ENCODE assay signal across 21 cellular contexts in the genomic region with DNA sequence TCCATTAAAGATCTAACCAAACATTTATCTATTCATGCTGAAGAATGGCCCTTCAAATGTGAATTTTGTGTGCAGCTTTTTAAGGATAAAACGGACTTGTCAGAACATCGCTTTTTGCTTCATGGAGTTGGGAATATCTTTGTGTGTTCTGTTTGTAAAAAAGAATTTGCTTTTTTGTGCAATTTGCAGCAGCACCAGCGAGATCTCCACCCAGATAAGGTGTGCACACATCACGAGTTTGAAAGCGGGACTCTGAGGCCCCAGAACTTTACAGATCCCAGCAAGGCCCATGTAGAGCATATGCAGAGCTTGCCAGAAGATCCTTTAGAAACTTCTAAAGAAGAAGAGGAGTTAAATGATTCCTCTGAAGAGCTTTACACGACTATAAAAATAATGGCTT.
DNase-seq lines count a peak whose midpoint lies in the region; ATAC-seq, FAIRE-seq and TF ChIP-seq lines count a peak whose summit lies in the region.
"Had no signal": no experiment of that assay in that cellular context is flagged by ENCODE, and none has a peak within 500 bp of the region (broad histone marks: within the 10 kb centered on the region; RNA-seq: fewer than 3 reads in every experiment).

No MANE protein-coding gene starts in this region.

- no peak overlapping the region for H3K4me3 Mint-ChIP-seq in activated CD4-positive, alpha-beta T cell treated with anti-CD3 and anti-CD28 coated beads for 36 hours
- no peak overlapping the region for H3K4me3 Mint-ChIP-seq in activated CD4-positive, alpha-beta T cell treated with anti-CD3 and anti-CD28 coated beads, Interleukin-2, amount 10 ng/mL, durations not matched to agents 7 days and 5 days
- H3K4me3 Mint-ChIP-seq: activated B cell treated with CpG ODN at 0.5 μM for 24 hours, immature natural killer cell had no signal

- RAD21 ChIA-PET in GM12878 (lab: Charles Lee; ENCODE audit: unreplicated experiment) = no interaction called here

- SMC1A ChIA-PET in GM12878 (lab: Charles Lee; ENCODE audit: uncharacterized antibody, unreplicated experiment) = interaction anchor here (2.5 kb wide), 1 partner anchor 11 kb away, joined by 11 read pairs; no protein-coding TSS in a partner anchor

- WGBS in GM12878 (ENCODE audit: insufficient coverage, insufficient replicate concordance, low lambda C conversion rate, missing lambda C conversion rate) = 98% methylated on average over 6 of the region's 6 CpGs
- WGBS in heart right ventricle, 2 donors = 87 to 91% methylated on average over 6 of the region's 6 CpGs

- no peak for TF ChIP-seq POLR2A in GM12878 (IDR thresholded peaks at IDR 0.05; ENCODE audit: low read depth, low read length)

- H3K36me3 Mint-ChIP-seq in activated CD4-positive, alpha-beta T cell treated with anti-CD3 and anti-CD28 coated beads for 36 hours (ENCODE audit: low read depth) = peaks cover 57% of the 10 kb centered on the region
- H3K36me3 Mint-ChIP-seq in activated CD4-positive, alpha-beta T cell treated with anti-CD3 and anti-CD28 coated beads, Interleukin-2, amount 10 ng/mL, durations not matched to agents 7 days and 5 days (ENCODE audit: low read depth) = peaks cover 71% of the 10 kb centered on the region

- DNase-seq in activated CD4-positive, alpha-beta T cell treated with anti-CD3 and anti-CD28 coated beads for 36 hours = no peak
- no peak for DNase-seq in activated CD4-positive, alpha-beta T cell treated with anti-CD3 and anti-CD28 coated beads, Interleukin-2, amount 10 ng/mL, durations not matched to agents 7 days and 5 days
- no peak for DNase-seq in GM12878 (ENCODE audit: low read depth, low spot score)
- DNase-seq in osteoblast (ENCODE audit: insufficient read length, low spot score, missing footprints) = no peak
- no peak for DNase-seq in occipital lobe (lab: John Stamatoyannopoulos, UW)
- no peak for DNase-seq in heart right ventricle
- no peak for DNase-seq in NCI-H2171 treated with DMSO at 0.1 percent for 48 hours (lab: John Stamatoyannopoulos, UW)
- DNase-seq: activated B cell treated with CpG ODN at 0.5 μM for 24 hours; activated effector memory CD4-positive, alpha-beta T cell treated with anti-CD3 and anti-CD28 coated beads, Interleukin-2, amount 50 U/mL, for 16 hours; BE2C; immature natural killer cell; left ventricle myocardium inferior; mucosa of descending colon; NCI-H1092; NCI-H2029 treated with DMSO at 0.1 percent for 48 hours; NK-92 treated with Interleukin-12 subunit alpha and Interleukin-12 subunit beta, amount 100 ng/mL, for 24 hours; T1000 had no signal

- H3K79me2 ChIP-seq in OCI-LY3 (ENCODE audit: low read length) (peaks cover 91% of the 10 kb centered on the region), GM12878 (ENCODE audit: control insufficient read depth, insufficient read depth, low read length) (peaks cover 24% of the 10 kb centered on the region), osteoblast (ENCODE audit: insufficient read depth, low read length) (peaks cover 74% of the 10 kb centered on the region)

- FAIRE-seq in GM12878 (lab: Jason Lieb, UNC) = no peak
- FAIRE-seq: colon, endometrium had no signal

- H3K27me3 ChIP-seq in OCI-LY3 (ENCODE audit: low read depth, low read length) (no peaks in the 10 kb centered on the region), GM12878 (replicated peaks in 1 of 2; ENCODE audit: control insufficient read depth in 2 of 2, insufficient read depth in 2 of 2, low read length in 1 of 2) (no peaks in the 10 kb centered on the region), osteoblast (ENCODE audit: insufficient read depth, low read length) (no peaks in the 10 kb centered on the region), heart right ventricle (no peaks in the 10 kb centered on the region)
- H3K27me3 ChIP-seq: BE2C had no signal

- intact Hi-C loops in activated CD4-positive, alpha-beta T cell treated with anti-CD3 and anti-CD28 coated beads for 36 hours (cut with DNase I, micrococcal nuclease) = no loop called here
- intact Hi-C loops in GM12878 (cut with micrococcal nuclease; ENCODE audit: unreplicated experiment) = no loop called here
- intact Hi-C loops in heart right ventricle (cut with DNase I) = no loop called here

- no peak for TF ChIP-seq RAD21 in GM12878 (IDR thresholded peaks at IDR 0.05; ENCODE audit: insufficient read depth, low read depth, low read length)

- H4K20me1 ChIP-seq in OCI-LY3 (ENCODE audit: insufficient read depth, low read length) (peaks cover 42% of the 10 kb centered on the region), GM12878 (ENCODE audit: control insufficient read depth, insufficient read depth) (peaks cover 4% of the 10 kb centered on the region; the same call in 1 of the 2 replicates), osteoblast (ENCODE audit: insufficient read depth, low read length) (peaks cover 23% of the 10 kb centered on the region)

- H3K9me3 Mint-ChIP-seq in activated CD4-positive, alpha-beta T cell treated with anti-CD3 and anti-CD28 coated beads for 36 hours (ENCODE audit: low read depth) = no peaks in the 10 kb centered on the region
- H3K9me3 Mint-ChIP-seq in activated CD4-positive, alpha-beta T cell treated with anti-CD3 and anti-CD28 coated beads, Interleukin-2, amount 10 ng/mL, durations not matched to agents 7 days and 5 days = no peaks in the 10 kb centered on the region
- H3K9me3 Mint-ChIP-seq: activated B cell treated with CpG ODN at 0.5 μM for 24 hours, immature natural killer cell had no signal

- H3K36me3 ChIP-seq in OCI-LY3 (replicated peaks; ENCODE audit: low read depth, low read length) (peaks cover 77% of the 10 kb centered on the region), GM12878 (ENCODE audit: control insufficient read depth in 2 of 2, insufficient read depth in 2 of 2, low read length in 1 of 2) (peaks cover 31 to 54% of the 10 kb centered on the region in 2 experiments), osteoblast (ENCODE audit: insufficient read depth, low read length) (peaks cover 44% of the 10 kb centered on the region), heart right ventricle (peaks cover 0 to 95% (median 34%) of the 10 kb centered on the region in 9 donors)

- H3K4me2 ChIP-seq in OCI-LY3 (ENCODE audit: low read length) (peak overlapping the region; percentile 81), GM12878 (ENCODE audit: control insufficient read depth, insufficient read depth) (no peak overlapping the region), osteoblast (ENCODE audit: insufficient read depth, low read length) (no peak overlapping the region)

- H3K9ac ChIP-seq in OCI-LY3 (ENCODE audit: low read length) = peak overlapping the region; percentile 69
- H3K9ac ChIP-seq in GM12878 (ENCODE audit: control insufficient read depth, insufficient read depth, low read length) = no peak overlapping the region

- no peaks in the 10 kb centered on the region for H3K9me3 ChIP-seq in OCI-LY3 (ENCODE audit: insufficient read depth, low read length)
- no peaks in the 10 kb centered on the region for H3K9me3 ChIP-seq in GM12878 (replicated peaks; ENCODE audit: control insufficient read depth, insufficient read depth, low read length)
- no peaks in the 10 kb centered on the region for H3K9me3 ChIP-seq in osteoblast (ENCODE audit: low read depth, low read length)
- H3K9me3 ChIP-seq in heart right ventricle = no peaks in the 10 kb centered on the region
- H3K9me3 ChIP-seq: BE2C, left ventricle myocardium inferior, mucosa of descending colon had no signal

- ATAC-seq in activated CD4-positive, alpha-beta T cell treated with anti-CD3 and anti-CD28 coated beads for 36 hours = no peak
- ATAC-seq in GM12878 = no peak
- no peak for ATAC-seq in heart right ventricle
- ATAC-seq: mucosa of descending colon had no signal

- TF ChIP-seq CTCF in OCI-LY3 (IDR thresholded peaks at IDR 0.05; ENCODE audit: low read depth, low read length) (no peak), GM12878 (IDR thresholded peaks at IDR 0.05 in 2 of 3, conservative IDR thresholded peaks at IDR 0.05 in 1 of 3; ENCODE audit: control insufficient read depth in 2 of 3, extremely low read depth in 1 of 3, insufficient read depth in 1 of 3, low read depth in 3 of 3, low read length in 3 of 3) (no peak), osteoblast (IDR thresholded peaks at IDR 0.05; ENCODE audit: extremely low read depth, low read depth, low read length) (no peak), heart right ventricle (IDR thresholded peaks at IDR 0.05) (no peak)

- POLR2A ChIA-PET in activated CD4-positive, alpha-beta T cell treated with anti-CD3 and anti-CD28 coated beads for 36 hours (lab: Charles Lee) = interaction anchor here (0.7 kb wide), 1 partner anchor 11 kb away, joined by 3 read pairs; no protein-coding TSS in a partner anchor
- POLR2A ChIA-PET in activated CD4-positive, alpha-beta T cell treated with anti-CD3 and anti-CD28 coated beads, Interleukin-2, amount 10 ng/mL, durations not matched to agents 7 days and 5 days (lab: Charles Lee) = no interaction called here
- POLR2A ChIA-PET in GM12878 (lab: Charles Lee) = interaction anchor here (1.1 kb wide), 1 partner anchor 14 kb away, joined by 3 read pairs; no protein-coding TSS in a partner anchor

- H3K27me3 Mint-ChIP-seq in activated CD4-positive, alpha-beta T cell treated with anti-CD3 and anti-CD28 coated beads for 36 hours = no peaks in the 10 kb centered on the region
- no peaks in the 10 kb centered on the region for H3K27me3 Mint-ChIP-seq in activated CD4-positive, alpha-beta T cell treated with anti-CD3 and anti-CD28 coated beads, Interleukin-2, amount 10 ng/mL, durations not matched to agents 7 days and 5 days
- H3K27me3 Mint-ChIP-seq: activated B cell treated with CpG ODN at 0.5 μM for 24 hours had no signal

- CTCF ChIA-PET in activated CD4-positive, alpha-beta T cell treated with anti-CD3 and anti-CD28 coated beads for 36 hours (lab: Charles Lee) = interaction anchor here (1.1 kb wide), 2 partner anchors 11 to 88 kb away, joined by 3 read pairs; no protein-coding TSS in a partner anchor
- CTCF ChIA-PET in activated CD4-positive, alpha-beta T cell treated with anti-CD3 and anti-CD28 coated beads, Interleukin-2, amount 10 ng/mL, durations not matched to agents 7 days and 5 days (lab: Charles Lee) = interaction anchor here (0.6 to 1.6 kb wide), 3 partner anchors 14 to 21 kb away, joined by 3 to 6 read pairs (median 5); no protein-coding TSS in a partner anchor
- CTCF ChIA-PET in GM12878 (lab: Yijun Ruan, JAX) = no interaction called here

- H3K4me1 ChIP-seq in OCI-LY3 (ENCODE audit: low read length) (peaks cover 59% of the 10 kb centered on the region), GM12878 (ENCODE audit: control insufficient read depth, insufficient read depth, low read length) (no peaks in the 10 kb centered on the region), osteoblast (ENCODE audit: insufficient read depth, low read length) (peaks cover 33% of the 10 kb centered on the region), heart right ventricle (peaks cover 0 to 44% (median 27%) of the 10 kb centered on the region in 9 donors)
- H3K4me1 ChIP-seq: BE2C had no signal

- no peak overlapping the region for H2AFZ ChIP-seq in OCI-LY3 (ENCODE audit: low read depth, low read length)
- H2AFZ ChIP-seq in GM12878 (ENCODE audit: control insufficient read depth, low read depth, low read length) = no peak overlapping the region
- H2AFZ ChIP-seq in osteoblast (ENCODE audit: low read length) = no peak overlapping the region

- peak overlapping the region; percentile 99 for H3K27ac ChIP-seq in OCI-LY3 (ENCODE audit: low read length)
- no peak overlapping the region for H3K27ac ChIP-seq in GM12878 (ENCODE audit: control insufficient read depth, insufficient read depth)
- H3K27ac ChIP-seq in osteoblast (ENCODE audit: low read depth, low read length) = peak overlapping the region; percentile 32
- peak overlapping the region in 1 of 10 donors; percentile 73 for H3K27ac ChIP-seq in heart right ventricle
- H3K27ac ChIP-seq: 22Rv1, left ventricle myocardium inferior had no signal

- H3K4me1 Mint-ChIP-seq in activated CD4-positive, alpha-beta T cell treated with anti-CD3 and anti-CD28 coated beads for 36 hours = peaks cover 50% of the 10 kb centered on the region
- peaks cover 34% of the 10 kb centered on the region for H3K4me1 Mint-ChIP-seq in activated CD4-positive, alpha-beta T cell treated with anti-CD3 and anti-CD28 coated beads, Interleukin-2, amount 10 ng/mL, durations not matched to agents 7 days and 5 days

- no peak for TF ChIP-seq EP300 in GM12878 (IDR thresholded peaks at IDR 0.05; ENCODE audit: borderline replicate concordance in 1 of 2, control insufficient read depth in 1 of 2, low read depth in 2 of 2, low read length in 2 of 2)

- in situ Hi-C loops in GM12878 (cut with MboI) = no loop called here

- H3K27ac Mint-ChIP-seq in activated CD4-positive, alpha-beta T cell treated with anti-CD3 and anti-CD28 coated beads for 36 hours = peak overlapping the region; percentile 76
- no peak overlapping the region for H3K27ac Mint-ChIP-seq in activated CD4-positive, alpha-beta T cell treated with anti-CD3 and anti-CD28 coated beads, Interleukin-2, amount 10 ng/mL, durations not matched to agents 7 days and 5 days

- BruUV-seq in GM12878 (replicated peaks; lab: Mats Ljungman, UMichigan) = TSS peak; percentile 6

- H3K4me3 ChIP-seq in OCI-LY3 (ENCODE audit: low read length) (peak overlapping the region; percentile 57), GM12878 (no peak overlapping the region), osteoblast (ENCODE audit: insufficient read depth, low read length) (no peak overlapping the region), heart right ventricle (no peak overlapping the region)
- H3K4me3 ChIP-seq: left ventricle myocardium inferior, mucosa of descending colon had no signal
